8 cellular contexts compared by ENCODE assay signal in the genomic region with DNA sequence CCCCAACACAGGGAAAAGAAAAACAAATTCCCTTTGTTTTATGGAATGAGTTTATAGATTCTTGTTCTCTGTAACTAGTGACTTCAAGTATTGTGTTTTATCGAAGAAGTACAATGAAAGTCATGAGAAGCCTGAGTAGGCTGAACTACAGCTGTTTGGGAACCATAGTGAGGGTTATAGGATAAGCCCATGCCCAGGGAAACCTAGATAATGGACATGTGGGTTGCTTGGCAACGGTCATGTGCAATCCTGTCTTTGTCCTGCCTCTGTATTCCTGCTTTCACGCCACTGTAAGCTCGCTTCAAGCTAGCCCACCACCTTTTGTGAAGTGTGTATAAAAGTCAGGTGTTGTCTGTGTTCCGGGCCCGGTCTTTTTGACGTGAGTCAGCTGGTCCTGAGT.
A peak's percentile ranks its signal among the peaks of the same experiment; 100 is the strongest.
DNase-seq lines count a peak whose midpoint lies in the region; ATAC-seq and TF ChIP-seq lines count a peak whose summit lies in the region.
"Not testable (repeated sequence)": the region's sequence is repeated elsewhere in the genome, so short reads cannot be mapped to it uniquely, and the experiment has no call there.

No MANE protein-coding gene starts in this region.

- peak overlapping the region; percentile 59 for H3K4me3 ChIP-seq in AG04450 (ENCODE audit: low read depth, low read length)
- H3K4me3 ChIP-seq in HCT116 (replicated peaks in 1 of 2; ENCODE audit: low read depth in 1 of 2, low read length in 2 of 2) = peak overlapping the region; percentile 26 to 48
- not testable (repeated sequence) for H3K4me3 ChIP-seq in SJSA1; astrocyte of the spinal cord (ENCODE audit: low read depth, low read length)
- peak overlapping the region; percentile 36 to 48 (median 38) for H3K4me3 ChIP-seq in esophagus muscularis mucosa
- H3K4me3 ChIP-seq in stomach = peak overlapping the region; percentile 14 to 34 (median 26)

- peak overlapping the region; percentile 50 for H3K9ac ChIP-seq in HCT116 (ENCODE audit: low read length)

- RAD21 ChIA-PET in HCT116 (lab: Charles Lee; ENCODE audit: low non-redundant PET in 1 of 2, low total read pairs in 2 of 2, uncharacterized antibody in 2 of 2, unreplicated experiment in 2 of 2) = not testable (repeated sequence)

- WGBS in esophagus muscularis mucosa = 19% methylated on average over 7 of the region's 7 CpGs
- 5 to 29% (median 13%) methylated on average over 2 to 7 of the region's 7 CpGs for WGBS in stomach, 5 donors

- CTCF ChIA-PET in AG04450 (lab: Charles Lee); HCT116 (lab: Charles Lee): not testable (repeated sequence)

- H3K4me2 ChIP-seq in HCT116 (ENCODE audit: low read length) = peak overlapping the region; percentile 65

- TF ChIP-seq CTCF in AG04450 (IDR thresholded peaks at IDR 0.05; ENCODE audit: low read depth, low read length); HCT116 (IDR thresholded peaks at IDR 0.05 in 2 of 3, conservative IDR thresholded peaks at IDR 0.05 in 1 of 3; ENCODE audit: borderline replicate concordance in 1 of 3, insufficient read depth in 1 of 3, low read depth in 2 of 3, low read length in 2 of 3); astrocyte of the spinal cord (IDR thresholded peaks at IDR 0.05; ENCODE audit: low read depth, low read length); esophagus muscularis mucosa (IDR thresholded peaks at IDR 0.05); nephron progenitor cell (IDR thresholded peaks at IDR 0.05); stomach (IDR thresholded peaks at IDR 0.05): not testable (repeated sequence)

- POLR2A ChIA-PET in AG04450 (lab: Yijun Ruan, JAX); HCT116 (lab: Charles Lee): not testable (repeated sequence)

- H3K4me3 Mint-ChIP-seq in nephron progenitor cell = peak overlapping the region; percentile 62

- TF ChIP-seq EP300 in esophagus muscularis mucosa (IDR thresholded peaks at IDR 0.05); stomach (IDR thresholded peaks at IDR 0.05): not testable (repeated sequence)

- not testable (repeated sequence) for H2AFZ ChIP-seq in HCT116 (ENCODE audit: low read depth, low read length, poor library complexity, severe bottlenecking)

- H3K4me1 ChIP-seq in HCT116 (ENCODE audit: control insufficient read depth in 1 of 2, insufficient read depth in 2 of 2, low read length in 2 of 2); SJSA1 (replicated peaks); esophagus muscularis mucosa; stomach: not testable (repeated sequence)

- not testable (repeated sequence) for H3K36me3 ChIP-seq in HCT116 (ENCODE audit: control insufficient read depth in 1 of 2, insufficient read depth in 2 of 2, low read length in 2 of 2); SJSA1; esophagus muscularis mucosa; stomach

- BruUV-seq in HCT116 (replicated peaks; lab: Mats Ljungman, UMichigan) = TSS peak; percentile 95

- H3K27ac ChIP-seq in AG04450 (ENCODE audit: low read depth, low read length); SJSA1: not testable (repeated sequence)
- H3K27ac ChIP-seq in HCT116 (ENCODE audit: low read depth, low read length) (peak overlapping the region; percentile 50; the same call in 1 of the 2 replicates), esophagus muscularis mucosa (replicated peaks in 1 of 4) (peak overlapping the region; percentile 72 to 84 (median 76)), stomach (peak overlapping the region; percentile 65 to 86 (median 84))

- ATAC-seq in HCT116 = not testable (repeated sequence)

- TF ChIP-seq POLR2A in HCT116 (IDR thresholded peaks at IDR 0.05; ENCODE audit: borderline replicate concordance, extremely low read depth, insufficient read depth, insufficient read length); esophagus muscularis mucosa (IDR thresholded peaks at IDR 0.05; ENCODE audit: low read depth); stomach (IDR thresholded peaks at IDR 0.05): not testable (repeated sequence)

- H3K27me3 Mint-ChIP-seq in nephron progenitor cell (ENCODE audit: low read depth, poor library complexity) = not testable (repeated sequence)

- not testable (repeated sequence) for H3K79me2 ChIP-seq in HCT116 (ENCODE audit: insufficient read depth, low read length)

- intact Hi-C loops in HCT116 (cut with micrococcal nuclease); esophagus muscularis mucosa (cut with DNase I); stomach (cut with DNase I; ENCODE audit: low total_unique reads): not testable (repeated sequence)

- TF ChIP-seq RAD21 in HCT116 (IDR thresholded peaks at IDR 0.05; ENCODE audit: low read depth) = not testable (repeated sequence)

- H3K27ac Mint-ChIP-seq in nephron progenitor cell = not testable (repeated sequence)

- H3K9me3 Mint-ChIP-seq in nephron progenitor cell = not testable (repeated sequence)

- in situ Hi-C loops in astrocyte of the spinal cord (cut with HindIII; ENCODE audit: low sequenced_read_pairs) = not testable (repeated sequence)

- H4K20me1 ChIP-seq in HCT116 (ENCODE audit: insufficient read depth) = not testable (repeated sequence)

- not testable (repeated sequence) for H3K4me1 Mint-ChIP-seq in nephron progenitor cell

- H3K36me3 Mint-ChIP-seq in nephron progenitor cell (ENCODE audit: low read depth) = not testable (repeated sequence)

- not testable (repeated sequence) for DNase-seq in AG04450 (ENCODE audit: low read depth, low spot score); HCT116 (ENCODE audit: low read depth, low spot score); esophagus muscularis mucosa (ENCODE audit: extremely low spot score)
- DNase-seq in SJSA1 (ENCODE audit: low read depth in 1 of 2, low spot score in 2 of 2) = peak; percentile 0 to 5
- peak; percentile 60 for DNase-seq in astrocyte of the spinal cord (ENCODE audit: low read depth, low spot score)
- DNase-seq in iris pigment epithelial cell (ENCODE audit: low read depth) = peak; percentile 15
- peak; percentile 11 for DNase-seq in nephron progenitor cell
- DNase-seq in stomach = peak; percentile 19

- not testable (repeated sequence) for H3K27me3 ChIP-seq in AG04450 (ENCODE audit: control insufficient read depth, insufficient read depth, low read length); HCT116 (ENCODE audit: insufficient read depth, low read length); SJSA1 (replicated peaks); esophagus muscularis mucosa; stomach

- H3K9me3 ChIP-seq in AG04450 (ENCODE audit: control insufficient read depth, insufficient read depth, low read length); HCT116 (ENCODE audit: control insufficient read depth in 1 of 2, insufficient read depth in 1 of 2, low read depth in 1 of 2, low read length in 2 of 2); SJSA1 (replicated peaks); esophagus muscularis mucosa; stomach: not testable (repeated sequence)

- H3K9me2 ChIP-seq in HCT116 (ENCODE audit: insufficient read depth) = not testable (repeated sequence)
